8 cellular contexts compared by ENCODE assay signal in the genomic region with DNA sequence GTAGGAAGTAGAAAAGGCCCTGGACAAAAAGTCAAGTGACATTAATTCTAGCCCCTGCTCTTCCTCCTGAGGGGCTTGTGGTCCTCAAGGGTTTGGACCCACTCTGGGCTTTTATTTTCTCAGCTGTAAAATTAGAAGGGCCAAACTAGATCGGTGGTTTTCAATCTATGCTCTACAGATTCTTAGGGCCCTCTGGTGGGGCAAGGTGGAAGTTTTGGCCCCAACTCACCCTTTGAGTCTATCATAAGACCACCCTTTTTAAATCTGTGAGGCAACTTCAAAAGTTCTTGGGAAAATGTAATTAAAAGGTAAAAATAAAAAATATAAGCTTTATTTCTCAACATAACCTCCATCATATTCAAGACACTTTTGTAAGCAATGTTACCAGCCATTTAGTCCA. TPM values are rescaled to one million over a fixed set of nuclear protein-coding genes. Genes with fewer than 3 reads are reported as not detected.
A peak's percentile ranks its signal among the peaks of the same experiment; 100 is the strongest.
DNase-seq lines count a peak whose midpoint lies in the region; ATAC-seq, FAIRE-seq and TF ChIP-seq lines count a peak whose summit lies in the region.
"Had no signal": no experiment of that assay in that cellular context is flagged by ENCODE, and none has a peak within 500 bp of the region (broad histone marks: within the 10 kb centered on the region; RNA-seq: fewer than 3 reads in every experiment).

No MANE protein-coding gene starts in this region.

- no peak overlapping the region for H2BK5ac ChIP-seq in H9 (ENCODE audit: insufficient read length, low read length)

- H4K20me1 ChIP-seq in H9 (ENCODE audit: control insufficient read depth, insufficient read depth, insufficient read length) (no peaks in the 10 kb centered on the region), GM12878 (ENCODE audit: control insufficient read depth, insufficient read depth) (peaks cover 3% of the 10 kb centered on the region; the same call in 1 of the 2 replicates)

- H2AFZ ChIP-seq in H9 (ENCODE audit: low read length) (no peak overlapping the region), GM12878 (ENCODE audit: control insufficient read depth, low read depth, low read length) (no peak overlapping the region)

- H4K8ac ChIP-seq in H9 (replicated peaks; ENCODE audit: insufficient read length, low read depth, low read length) = no peak overlapping the region

- H3K27me3 Mint-ChIP-seq in H9 (ENCODE audit: low read depth) = peaks cover 3% of the 10 kb centered on the region

- H3K23me2 ChIP-seq in H9 (ENCODE audit: insufficient read length, low read depth, low read length, poor library complexity, severe bottlenecking) = no peaks in the 10 kb centered on the region

- H2BK12ac ChIP-seq in H9 (ENCODE audit: insufficient read length, low read depth, low read length) = no peak overlapping the region

- H2AK5ac ChIP-seq in H9 (ENCODE audit: insufficient read length, low read length) = no peak overlapping the region

- H3K18ac ChIP-seq in H9 (ENCODE audit: insufficient read length, low read depth, low read length) = no peak overlapping the region

- H3K56ac ChIP-seq in H9 (ENCODE audit: insufficient read length, low read depth, low read length) = no peak overlapping the region

- H3K9me3 Mint-ChIP-seq in H9 = no peaks in the 10 kb centered on the region; a peak in 1 of 5 replicates

- H3K36me3 Mint-ChIP-seq in H9 (ENCODE audit: insufficient read depth in 1 of 3, low read depth in 3 of 3) = no peaks in the 10 kb centered on the region

- H3K9me3 ChIP-seq in H9 (ENCODE audit: control insufficient read depth, low read depth, low read length) (no peaks in the 10 kb centered on the region), GM12878 (replicated peaks; ENCODE audit: control insufficient read depth, insufficient read depth, low read length) (no peaks in the 10 kb centered on the region)

- H3K27ac Mint-ChIP-seq in H9 = no peak overlapping the region

- SMC1A ChIA-PET in GM12878 (lab: Charles Lee; ENCODE audit: uncharacterized antibody, unreplicated experiment) = interaction anchor here (0.7 to 5.1 kb wide), 12 partner anchors 45 to 158 kb away, joined by 3 to 89 read pairs (median 4); no protein-coding TSS in a partner anchor

- H3K4me1 ChIP-seq in H9 (ENCODE audit: insufficient read depth, low read length) (no peaks in the 10 kb centered on the region; the same call in 1 of the 2 replicates), GM12878 (ENCODE audit: control insufficient read depth, insufficient read depth, low read length) (peaks cover 11% of the 10 kb centered on the region)

- TF ChIP-seq EP300 in GM12878 (IDR thresholded peaks at IDR 0.05; ENCODE audit: borderline replicate concordance in 1 of 2, control insufficient read depth in 1 of 2, low read depth in 2 of 2, low read length in 2 of 2) = no peak

- WGBS in H9 (ENCODE audit: extremely low coverage, insufficient read length, low lambda C conversion rate) = no CpG with 5 or more reads among the region's 1 CpG
- WGBS in GM12878 (ENCODE audit: insufficient coverage, insufficient replicate concordance, low lambda C conversion rate, missing lambda C conversion rate) = 5% methylated on average over 1 of the region's 1 CpG
- WGBS in lower leg skin, 2 donors = 21 to 42% methylated on average over 1 of the region's 1 CpG

- peak; percentile 74 for TF ChIP-seq CTCF in H9 (conservative IDR thresholded peaks at IDR 0.05)
- TF ChIP-seq CTCF in GM12878 (IDR thresholded peaks at IDR 0.05 in 2 of 3, conservative IDR thresholded peaks at IDR 0.05 in 1 of 3; ENCODE audit: control insufficient read depth in 2 of 3, extremely low read depth in 1 of 3, insufficient read depth in 1 of 3, low read depth in 3 of 3, low read length in 3 of 3) = peak; percentile 49 to 73 (median 49)
- TF ChIP-seq CTCF in lower leg skin (IDR thresholded peaks at IDR 0.05) = no peak

- no peak overlapping the region for H3K4me3 ChIP-seq in GM12878
- H3K4me3 ChIP-seq in lower leg skin (ENCODE audit: low read depth, poor library complexity, severe bottlenecking) = no peak overlapping the region

- POLR2A ChIA-PET in GM12878 (lab: Charles Lee) = no interaction called here

- no peaks in the 10 kb centered on the region for H3K27me3 ChIP-seq in H9 (ENCODE audit: insufficient read depth, low read length)
- H3K27me3 ChIP-seq in GM12878 (replicated peaks in 1 of 2; ENCODE audit: control insufficient read depth in 2 of 2, insufficient read depth in 2 of 2, low read length in 1 of 2) = no peaks in the 10 kb centered on the region

- H3K4ac ChIP-seq in H9 (ENCODE audit: low read depth, low read length) = no peak overlapping the region

- no peak overlapping the region for H4K5ac ChIP-seq in H9 (ENCODE audit: insufficient read length, low read depth, low read length)

- H2BK20ac ChIP-seq in H9 (ENCODE audit: low read depth, low read length, poor library complexity, severe bottlenecking) = no peak overlapping the region

- peaks cover 7 to 9% of the 10 kb centered on the region in 2 experiments for H3K4me1 Mint-ChIP-seq in H9

- H3K23ac ChIP-seq in H9 (ENCODE audit: insufficient read length, low read depth, low read length) = no peak overlapping the region

- intact Hi-C loops in GM12878 (cut with micrococcal nuclease; ENCODE audit: unreplicated experiment) (loop anchor here (1.0 kb wide), 1 partner anchor 112 kb away; no protein-coding TSS in a partner anchor), lower leg skin (cut with DNase I; ENCODE audit: low total_unique reads) (loop anchor here (5.0 to 10.0 kb wide), 3 partner anchors 56 to 159 kb away; partner anchors contain the start of gene MESD)

- TF ChIP-seq POLR2A in GM12878 (IDR thresholded peaks at IDR 0.05; ENCODE audit: low read depth, low read length) = no peak
- TF ChIP-seq POLR2A in lower leg skin (IDR thresholded peaks at IDR 0.05) = no peak

- H3K36me3 ChIP-seq in GM12878 (ENCODE audit: control insufficient read depth in 2 of 2, insufficient read depth in 2 of 2, low read length in 1 of 2) = no peaks in the 10 kb centered on the region

- H3K4me2 ChIP-seq in H9 (ENCODE audit: insufficient read depth, insufficient read length, low read length) = no peak overlapping the region
- H3K4me2 ChIP-seq in GM12878 (ENCODE audit: control insufficient read depth, insufficient read depth) = no peak overlapping the region

- RAD21 ChIA-PET in GM12878 (lab: Charles Lee; ENCODE audit: unreplicated experiment) = interaction anchor here (0.6 to 10.1 kb wide), 11 partner anchors 48 to 332 kb away, joined by 3 to 130 read pairs (median 4); partner anchors contain the start of gene TLNRD1

- no peak overlapping the region for H2BK15ac ChIP-seq in H9 (ENCODE audit: low read depth, low read length)

- no peak overlapping the region for H4K91ac ChIP-seq in H9 (ENCODE audit: insufficient read length, low read depth, low read length)

- no peak overlapping the region for H3K14ac ChIP-seq in H9 (ENCODE audit: insufficient read depth, low read length)

- H3K79me2 ChIP-seq in H9 (ENCODE audit: insufficient read depth, low read length) (no peaks in the 10 kb centered on the region), GM12878 (ENCODE audit: control insufficient read depth, insufficient read depth, low read length) (no peaks in the 10 kb centered on the region)

- no peak for FAIRE-seq in GM12878 (lab: Jason Lieb, UNC)

- H3K27ac ChIP-seq in H9 (ENCODE audit: insufficient read length, low read depth, low read length) (no peak overlapping the region), GM12878 (ENCODE audit: control insufficient read depth, insufficient read depth) (no peak overlapping the region)

- peak; percentile 40; the same call in 2 of the 3 replicates for ATAC-seq in GM12878
- ATAC-seq in GM21528 (IDR thresholded peaks at IDR 0.05; ENCODE audit: low FRiP score, unreplicated experiment) = no peak
- no peak for ATAC-seq in GM19328 (IDR thresholded peaks at IDR 0.05; ENCODE audit: unreplicated experiment)

- peak; percentile 52 for TF ChIP-seq RAD21 in GM12878 (IDR thresholded peaks at IDR 0.05; ENCODE audit: insufficient read depth, low read depth, low read length)

- H2BK120ac ChIP-seq in H9 (ENCODE audit: low read depth, low read length, poor library complexity, severe bottlenecking) = no peak overlapping the region

- BruUV-seq in GM12878 (replicated peaks; lab: Mats Ljungman, UMichigan) = no TSS peak

- CTCF ChIA-PET in GM12878 (lab: Yijun Ruan, JAX) = interaction anchor here (0.7 to 19.0 kb wide), 29 partner anchors 10 to 651 kb away, joined by 3 to 438 read pairs (median 4); partner anchors contain the start of gene TLNRD1

- in situ Hi-C loops in GM12878 (cut with MboI) = loop anchor here (5.0 to 10.0 kb wide), 3 partner anchors 116 to 654 kb away; no protein-coding TSS in a partner anchor

- no peaks in the 10 kb centered on the region for H3K79me1 ChIP-seq in H9 (ENCODE audit: insufficient read depth, low read depth, low read length, poor library complexity, severe bottlenecking)

- DNase-seq in DMS114 treated with DMSO at 0.1 percent for 48 hours (lab: John Stamatoyannopoulos, UW; ENCODE audit: unreplicated experiment) (peak; percentile 21), H9 (no peak), GM12878 (ENCODE audit: low read depth, low spot score) (no peak), midbrain (lab: John Stamatoyannopoulos, UW) (peak; percentile 38), lower leg skin (ENCODE audit: low spot score in 2 of 2) (no peak)
- DNase-seq: NCI-H1092 treated with DMSO at 0.1 percent for 48 hours had no signal

- no peak overlapping the region for H3K4me3 Mint-ChIP-seq in H9

- H3T11ph ChIP-seq in H9 (ENCODE audit: low read length) = no peak overlapping the region

- H3K9ac ChIP-seq in H9 (ENCODE audit: extremely low read depth, insufficient read length, low read length) (no peak overlapping the region), GM12878 (ENCODE audit: control insufficient read depth, insufficient read depth, low read length) (no peak overlapping the region)

RNA-seq across cellular contexts. Expression of gene CFAP161, which starts 25.6 kb away (rescaled TPM):
- total RNA-seq in H9 (2021) = 0.24 TPM in 1 of 2 replicates, not detected in the other
- not detected in 2 replicates for total RNA-seq in GM12878 (2013; cell fraction: nucleolus; rRNA removed)
- not detected in 2 replicates for total RNA-seq in GM12878 (2014; rRNA removed)
- total RNA-seq in GM12878 (2014; rRNA removed; fragmentation: Illumina TruSeq; extraction: Trizol) = 0.31 TPM in 1 of 2 replicates, not detected in the other
- total RNA-seq in GM12878 (2021) = not detected in 2 replicates
- not detected for polyA plus RNA-seq in GM12878 (2011; ENCODE audit: low read depth)
- polyA plus RNA-seq in GM12878 (2011; rRNA removed) = not detected in 2 replicates
- polyA plus RNA-seq in GM12878 (2011; cell fraction: cytosol; rRNA removed) = not detected in 2 replicates
- polyA plus RNA-seq in GM12878 (2011; cell fraction: nucleus; rRNA removed) = not detected in 2 replicates
- not detected in 2 replicates for polyA plus RNA-seq in GM12878 (2012)
- polyA plus RNA-seq in GM12878 (2014; fragmentation: Illumina TruSeq; extraction: Trizol) = not detected in 2 replicates
- not detected for polyA plus RNA-seq in GM12878 (2014; fragmentation: Nextera tagmentation; extraction: Ambion mirVana)
- polyA plus RNA-seq in GM12878 (2014; rRNA removed) = not detected in 2 replicates
- not detected for polyA plus RNA-seq in GM12878 (2016; fragmentation: Nextera tagmentation; extraction: Ambion mirVana)
- 0.21 and 0.29 TPM in 2 replicates for polyA minus RNA-seq in GM12878 (2011; rRNA and poly(A)+ RNA removed)
- not detected in 2 replicates for polyA minus RNA-seq in GM12878 (2011; cell fraction: cytosol; rRNA and poly(A)+ RNA removed)
- polyA minus RNA-seq in GM12878 (2011; cell fraction: nucleus; rRNA and poly(A)+ RNA removed) = not detected in 2 replicates
- total RNA-seq in lower leg skin = under 1 TPM in 2 of 4 donors, not detected in 2; 0.25 to 0.49 TPM

Comparison
In these comparisons a context has a peak if more than half of its experiments do, and no peak if none do; other contexts are left out.
1. DNase-seq: peak in DMS114 treated with DMSO at 0.1 percent for 48 hours (single experiment) and midbrain (single experiment); none in H9 (single experiment), GM12878 (single experiment) and lower leg skin (0 of 2).
2. CTCF ChIP-seq: peak in H9 (single experiment) and GM12878 (3 of 3); none in lower leg skin (0 of 3).